In the genomic region with DNA sequence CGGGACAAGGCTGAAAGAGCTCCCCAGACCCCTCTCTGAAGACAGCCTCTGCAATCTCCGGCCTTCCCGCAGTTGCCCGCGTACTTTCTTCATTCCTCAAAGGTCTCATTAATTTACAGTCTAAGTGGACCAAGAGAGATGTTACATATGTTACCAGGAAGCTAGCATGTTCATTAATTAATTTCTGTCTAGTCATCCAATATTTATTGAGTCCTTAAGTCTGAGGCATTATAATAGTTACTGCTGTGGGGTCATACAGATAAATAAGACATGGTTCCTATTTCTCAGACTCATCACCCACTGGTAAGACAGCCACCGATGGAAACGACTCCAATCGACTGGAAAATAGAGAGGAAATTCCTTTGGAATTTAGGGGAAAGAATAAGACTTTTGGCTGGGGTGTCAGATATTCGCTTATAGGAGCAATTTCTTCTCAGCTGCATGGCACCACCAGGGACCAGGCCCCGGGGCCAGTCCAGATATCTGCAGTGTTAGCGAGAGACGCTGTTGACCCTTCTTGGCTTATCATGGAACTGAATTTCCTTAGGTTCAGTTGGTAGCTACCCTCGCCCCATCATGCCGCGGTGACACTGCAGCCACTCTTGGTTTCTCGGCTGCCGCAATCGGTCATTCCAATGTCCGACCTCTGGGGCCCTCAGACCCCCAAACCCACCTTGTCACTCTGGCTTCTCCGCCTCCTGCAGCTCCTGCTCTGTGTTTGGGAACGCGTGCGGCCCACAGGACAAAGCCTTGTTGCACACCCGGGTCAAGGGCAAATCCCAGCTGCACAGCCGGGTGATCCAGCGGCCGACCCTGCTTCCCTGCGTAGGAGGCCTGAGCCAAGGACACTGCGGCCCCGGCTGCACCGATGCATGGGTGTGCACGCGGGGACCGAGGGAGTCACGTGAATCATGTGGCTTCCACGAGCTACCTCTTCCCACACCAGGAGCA, we compare ENCODE assay signal across 1 cellular context.
TF ChIP-seq lines count a peak whose summit lies in the region.

No MANE protein-coding gene starts in this region.

TF ChIP-seq in HepG2, 621 proteins besides CTCF, POLR2A, EP300 and RAD21:
- 0 out of 2 replicates have a peak, but pooled peaks have one; percentile 9 for TF ChIP-seq ZNF687 (CRISPR knock-in tag; IDR thresholded peaks at IDR 0.05)
- TF ChIP-seq MAFK (conservative IDR thresholded peaks at IDR 0.05 in 1 of 2, IDR thresholded peaks at IDR 0.05 in 1 of 2; ENCODE audit: low read length in 2 of 2) = peak; percentile 2 to 27; a peak in 1 of 4 replicates
- TF ChIP-seq CEBPG (CRISPR knock-in tag; IDR thresholded peaks at IDR 0.05) = no peak
- TF ChIP-seq RNF2 (conservative IDR thresholded peaks at IDR 0.05; ENCODE audit: low read depth) = no peak
- no peak for TF ChIP-seq ETV6 (CRISPR knock-in tag; conservative IDR thresholded peaks at IDR 0.05)
- peak; percentile 51; the same call in 1 of the 2 replicates for TF ChIP-seq NFE2L2 (IDR thresholded peaks at IDR 0.05; ENCODE audit: low read length)
